Comparison of ENCODE assay signal across 8 cellular contexts in the genomic region with DNA sequence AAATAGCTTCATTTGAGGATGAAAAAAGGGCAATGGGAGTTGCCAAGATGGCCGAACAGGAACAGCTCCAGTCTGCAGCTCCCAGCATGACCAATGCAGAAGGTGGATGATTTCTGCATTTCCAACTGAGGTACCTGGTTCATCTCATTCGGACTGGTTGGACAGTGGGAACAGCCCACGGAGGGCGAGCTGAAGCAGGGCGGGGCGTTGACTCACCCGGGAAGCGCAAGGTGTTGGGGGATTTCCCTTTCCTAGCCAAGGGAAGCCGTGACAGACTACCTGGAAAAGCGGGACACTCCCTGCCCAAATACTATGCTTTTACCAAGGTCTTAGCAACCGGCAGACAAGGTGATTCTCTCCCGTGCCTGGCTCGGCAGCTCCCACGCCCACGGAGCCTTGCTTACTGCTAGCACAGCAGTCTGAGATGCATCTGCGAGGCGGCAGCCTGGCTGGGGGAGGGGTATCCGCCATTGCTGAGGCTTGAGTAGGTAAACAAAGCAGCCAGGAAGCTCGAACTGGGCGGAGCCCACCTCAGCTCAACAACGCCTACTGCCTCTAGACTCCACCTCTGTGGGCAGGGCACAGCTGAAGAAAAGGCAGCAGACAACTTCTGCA.
DNase-seq lines count a peak whose midpoint lies in the region; ATAC-seq, FAIRE-seq and TF ChIP-seq lines count a peak whose summit lies in the region.
"Not testable (repeated sequence)": the region's sequence is repeated elsewhere in the genome, so short reads cannot be mapped to it uniquely, and the experiment has no call there.

No MANE protein-coding gene starts in this region.

- TF ChIP-seq EP300 in suprapubic skin (IDR thresholded peaks at IDR 0.05) = not testable (repeated sequence)

- peak; percentile 34 for FAIRE-seq in astrocyte (lab: Jason Lieb, UNC)

- not testable (repeated sequence) for H3K4me1 ChIP-seq in HEK293 (ENCODE audit: control insufficient read depth, insufficient read depth, low read length); astrocyte (ENCODE audit: insufficient read depth, low read length); mesendoderm (ENCODE audit: control insufficient read depth, low read depth, low read length); suprapubic skin
- peaks cover 18% of the 10 kb centered on the region for H3K4me1 ChIP-seq in cardiac muscle cell (ENCODE audit: low read depth)

- not testable (repeated sequence) for H3K9ac ChIP-seq in astrocyte (ENCODE audit: low read length); mesendoderm (ENCODE audit: low read length)

- not testable (repeated sequence) for H3K4ac ChIP-seq in mesendoderm (ENCODE audit: low read depth, low read length)

- not testable (repeated sequence) for H2AK5ac ChIP-seq in mesendoderm (ENCODE audit: low read length)

- peaks cover 21 to 58% (median 51%) of the 10 kb centered on the region in 3 donors for H3K4me1 Mint-ChIP-seq in T-cell
- H3K4me1 Mint-ChIP-seq in astrocyte (ENCODE audit: low read depth, unreplicated experiment) = peaks cover 27% of the 10 kb centered on the region

- H3K27ac ChIP-seq in HEK293 (ENCODE audit: extremely low read depth, low read depth, low read length) = peak overlapping the region; percentile 32; the same call in 1 of the 2 replicates
- not testable (repeated sequence) for H3K27ac ChIP-seq in astrocyte (ENCODE audit: low read depth, low read length); cardiac muscle cell; mesendoderm (ENCODE audit: low read depth, low read length)
- peak overlapping the region; percentile 74 for H3K27ac ChIP-seq in suprapubic skin

- H2BK15ac ChIP-seq in mesendoderm (replicated peaks; ENCODE audit: low read depth) = not testable (repeated sequence)

- H3K36me3 ChIP-seq in HEK293 (ENCODE audit: control insufficient read depth in 2 of 2, insufficient read depth in 1 of 2, low read length in 2 of 2); astrocyte (ENCODE audit: insufficient read depth, low read length); cardiac muscle cell; mesendoderm (ENCODE audit: control insufficient read depth, insufficient read depth, low read length); suprapubic skin: not testable (repeated sequence)

- H4K5ac ChIP-seq in mesendoderm (ENCODE audit: low read length) = not testable (repeated sequence)

- H3K9me3 ChIP-seq in HEK293 (ENCODE audit: control insufficient read depth, insufficient read depth, low read depth, low read length); astrocyte (ENCODE audit: insufficient read depth, low read depth, low read length); cardiac muscle cell (ENCODE audit: low read depth); suprapubic skin: not testable (repeated sequence)

- TF ChIP-seq POLR2A in suprapubic skin (IDR thresholded peaks at IDR 0.05) = not testable (repeated sequence)

- H3K79me1 ChIP-seq in mesendoderm (ENCODE audit: low read length) = not testable (repeated sequence)

- POLR2A ChIA-PET in HEK293 (lab: Yijun Ruan, JAX) = not testable (repeated sequence)
- POLR2A ChIA-PET in T-cell (lab: Charles Lee) = interaction anchor here (0.8 to 1.1 kb wide), 3 partner anchors 20 to 89 kb away, joined by 3 to 4 read pairs (median 4); partner anchors contain the start of gene AMMECR1 (in 1 of the 2)

- H2BK5ac ChIP-seq in mesendoderm (ENCODE audit: low read length) = not testable (repeated sequence)

- H3K18ac ChIP-seq in mesendoderm (ENCODE audit: low read length) = not testable (repeated sequence)

- peak; percentile 64 to 85 (median 76) for ATAC-seq in T-cell (replicated peaks in 1 of 4)

- not testable (repeated sequence) for H3K4me2 ChIP-seq in astrocyte (ENCODE audit: low read length); mesendoderm (ENCODE audit: low read length)

- not testable (repeated sequence) for H4K20me1 ChIP-seq in astrocyte (ENCODE audit: insufficient read depth, low read length)

- DNase-seq in T-cell (peak; percentile 53 to 90 (median 80)), mesendoderm (peak; percentile 62), suprapubic skin (ENCODE audit: low spot score in 2 of 2) (peak; percentile 63 to 73)
- peak; percentile 58 for DNase-seq in activated CD8-positive, alpha-beta memory T cell treated with anti-CD3 and anti-CD28 coated beads, Interleukin-2, amount 50 U/mL, for 4 hours
- DNase-seq in astrocyte (ENCODE audit: low read depth); cardiac muscle cell (ENCODE audit: low read depth in 1 of 2, low spot score in 1 of 2): not testable (repeated sequence)
- peak; percentile 5 to 49 (median 38) for DNase-seq in stimulated activated CD4-positive, alpha-beta T cell treated with anti-CD3 and anti-CD28 coated beads, Interleukin-1b, Interleukin-23, amount 100 ng/mL, for 24 hours (ENCODE audit: low read depth in 4 of 4, low spot score in 1 of 4)

- H3K27me3 Mint-ChIP-seq in T-cell = peaks cover 0 to 21% of the 10 kb centered on the region in 2 donors
- H3K27me3 Mint-ChIP-seq in astrocyte (ENCODE audit: low read depth, unreplicated experiment) = not testable (repeated sequence)

- not testable (repeated sequence) for H2BK120ac ChIP-seq in mesendoderm (ENCODE audit: low read depth, low read length)

- H3K27ac Mint-ChIP-seq in T-cell = peak overlapping the region; percentile 83 to 93
- H3K27ac Mint-ChIP-seq in astrocyte (ENCODE audit: unreplicated experiment) = peak overlapping the region; percentile 92

- not testable (repeated sequence) for H3K79me2 ChIP-seq in astrocyte (ENCODE audit: insufficient read depth, low read length); mesendoderm (ENCODE audit: control insufficient read depth, insufficient read depth, low read length)

- not testable (repeated sequence) for TF ChIP-seq CTCF in HEK293 (tag by site-specific recombination; IDR thresholded peaks at IDR 0.05); astrocyte (IDR thresholded peaks at IDR 0.05; ENCODE audit: insufficient read depth, low read depth, low read length); cardiac muscle cell (IDR thresholded peaks at IDR 0.05; ENCODE audit: low read depth, low read length); suprapubic skin (IDR thresholded peaks at IDR 0.05)

- not testable (repeated sequence) for H2AFZ ChIP-seq in astrocyte (ENCODE audit: low read depth, low read length)

- H3K23ac ChIP-seq in mesendoderm (ENCODE audit: low read length) = not testable (repeated sequence)

- no CpG with 5 or more reads among the region's 21 CpGs for WGBS in mesendoderm (ENCODE audit: extremely low coverage, insufficient coverage, low lambda C conversion rate)
- 58% methylated on average over 12 of the region's 21 CpGs for WGBS in suprapubic skin

- CTCF ChIA-PET in HEK293 (lab: Yijun Ruan, JAX) = not testable (repeated sequence)
- CTCF ChIA-PET in T-cell (lab: Charles Lee) = interaction anchor here in 1 of 2 donors (0.7 to 1.2 kb wide), 3 partner anchors 9 to 69 kb away, joined by 3 to 4 read pairs (median 3); no protein-coding TSS in a partner anchor

- H3K4me3 Mint-ChIP-seq in T-cell (peak overlapping the region; percentile 59 to 80 (median 79)), astrocyte (ENCODE audit: unreplicated experiment) (peak overlapping the region; percentile 57)

- H3K56ac ChIP-seq in mesendoderm (ENCODE audit: low read length) = peak overlapping the region; percentile 34

- H3K4me3 ChIP-seq in HEK293 (ENCODE audit: low read depth, low read length) (peak overlapping the region; percentile 54), cardiac muscle cell (peak overlapping the region; percentile 3), suprapubic skin (peak overlapping the region; percentile 36)
- not testable (repeated sequence) for H3K4me3 ChIP-seq in astrocyte (ENCODE audit: insufficient read depth, low read depth, low read length); mesendoderm (ENCODE audit: low read length)

- H4K8ac ChIP-seq in mesendoderm (ENCODE audit: low read depth, low read length) = not testable (repeated sequence)

- H3K9me3 Mint-ChIP-seq in T-cell; astrocyte (ENCODE audit: unreplicated experiment): not testable (repeated sequence)

- peaks cover 20% of the 10 kb centered on the region for H3K36me3 Mint-ChIP-seq in T-cell
- H3K36me3 Mint-ChIP-seq in astrocyte (ENCODE audit: low read depth, unreplicated experiment) = not testable (repeated sequence)

- not testable (repeated sequence) for H3K27me3 ChIP-seq in astrocyte (ENCODE audit: insufficient read depth, low read length); cardiac muscle cell; mesendoderm (ENCODE audit: insufficient read depth, low read length, poor library complexity); suprapubic skin

TF ChIP-seq in HEK293, 187 proteins besides CTCF, POLR2A, EP300 and RAD21 (continues in another document):
- TF ChIP-seq PRDM1 (tag by site-specific recombination; IDR thresholded peaks at IDR 0.05) = peak; percentile 48; the same call in 1 of the 2 replicates
